Comparison of ENCODE assay signal across 30 cellular contexts in genomic region chr6:25219581-25220249, GRCh38. TPM values are rescaled to one million over a fixed set of nuclear protein-coding genes. Genes with fewer than 3 reads are reported as not detected.
DNase-seq lines count a peak whose midpoint lies in the region; ATAC-seq and TF ChIP-seq lines count a peak whose summit lies in the region.
"Had no signal": no experiment of that assay in that cellular context is flagged by ENCODE, and none has a peak within 500 bp of the region (broad histone marks: within the 10 kb centered on the region; RNA-seq: fewer than 3 reads in every experiment).

No MANE protein-coding gene starts in this region.

- H3K27ac ChIP-seq in RWPE2 (ENCODE audit: poor library complexity, severe bottlenecking) (peak overlapping the region; percentile 68), neural progenitor cell (no peak overlapping the region)
- H3K27ac ChIP-seq: C4-2B, gastroesophageal sphincter, Peyer's patch, upper lobe of left lung had no signal

- H3K27me3 ChIP-seq in RWPE2 (ENCODE audit: insufficient read depth, poor library complexity, severe bottlenecking) (no peaks in the 10 kb centered on the region), neural progenitor cell (no peaks in the 10 kb centered on the region)
- H3K27me3 ChIP-seq: adrenal gland, gastroesophageal sphincter, Peyer's patch, upper lobe of left lung had no signal

- H3K36me3 Mint-ChIP-seq in endothelial cell (ENCODE audit: low read depth, unreplicated experiment) (no peaks in the 10 kb centered on the region), type B pancreatic cell (no peaks in the 10 kb centered on the region), neural progenitor cell (no peaks in the 10 kb centered on the region)
- H3K36me3 Mint-ChIP-seq: activated naive CD4-positive, alpha-beta T cell treated with anti-CD3 and anti-CD28 coated beads, Interleukin-2, amount 10 ng/mL, durations not matched to agents 7 days and 5 days had no signal

- H4K20me1 ChIP-seq in neural progenitor cell (ENCODE audit: low read depth), result no peaks in the 10 kb centered on the region

- H3K36me3 ChIP-seq in RWPE2 (ENCODE audit: low read depth), result no peaks in the 10 kb centered on the region
- H3K36me3 ChIP-seq in neural progenitor cell, result no peaks in the 10 kb centered on the region
- H3K36me3 ChIP-seq: adrenal gland, gastroesophageal sphincter, Peyer's patch, upper lobe of left lung had no signal

- DNase-seq in SKM-1 treated with dmso at 0.1 percent for 144 hours (lab: John Stamatoyannopoulos, UW; ENCODE audit: unreplicated experiment), result peak; percentile 9
- DNase-seq in SKM-1 (lab: John Stamatoyannopoulos, UW; ENCODE audit: unreplicated experiment), result no peak
- DNase-seq in RWPE2 (ENCODE audit: low spot score), result no peak
- no peak for DNase-seq in endothelial cell (ENCODE audit: low spot score)
- DNase-seq in type B pancreatic cell (ENCODE audit: extremely low spot score, unreplicated experiment), result no peak
- DNase-seq in GM13976 (ENCODE audit: low spot score), result no peak
- DNase-seq in neural progenitor cell (ENCODE audit: low spot score), result no peak
- DNase-seq in T-helper 1 cell, result no peak
- DNase-seq: activated CD4-positive, alpha-beta T cell treated with anti-CD3 and anti-CD28 coated beads for 1 hour; activated CD8-positive, alpha-beta T cell treated with anti-CD3 and anti-CD28 coated beads for 36 hours; activated naive CD4-positive, alpha-beta T cell treated with anti-CD3 and anti-CD28 coated beads, Interleukin-2, amount 10 ng/mL, durations not matched to agents 7 days and 5 days; adrenal gland; Caco-2; cerebellar nuclear complex; DMS53; endodermal cell; NCI-H2029 treated with DMSO at 0.1 percent for 48 hours; NCI-H2227 treated with DMSO at 0.1 percent for 48 hours; NCI-H526 treated with DMSO at 0.1 percent for 48 hours; NK-92 treated with Interleukin-12 subunit alpha and Interleukin-12 subunit beta, amount 100 ng/mL, for 24 hours; Peyer's patch; stimulated activated CD4-positive, alpha-beta T cell treated with anti-CD3 and anti-CD28 coated beads, Interleukin-15, amount 100 ng/mL, for 24 hours; stimulated activated CD4-positive, alpha-beta T cell treated with anti-CD3 and anti-CD28 coated beads, Interleukin-4, amount 100 ng/mL, for 4 hours; T-helper 17 cell; upper lobe of left lung had no signal

- no peaks in the 10 kb centered on the region for H3K79me2 ChIP-seq in neural progenitor cell (ENCODE audit: low read depth)

- peaks cover 2% of the 10 kb centered on the region for H3K27me3 Mint-ChIP-seq in endothelial cell (ENCODE audit: unreplicated experiment)
- H3K27me3 Mint-ChIP-seq in type B pancreatic cell, result peaks cover 4% of the 10 kb centered on the region
- H3K27me3 Mint-ChIP-seq in neural progenitor cell (ENCODE audit: insufficient read depth, low read depth), result no peaks in the 10 kb centered on the region

- no peaks in the 10 kb centered on the region for H3K9me3 Mint-ChIP-seq in endothelial cell (ENCODE audit: unreplicated experiment)
- H3K9me3 Mint-ChIP-seq in type B pancreatic cell, result peaks cover 3% of the 10 kb centered on the region
- peaks cover 3% of the 10 kb centered on the region for H3K9me3 Mint-ChIP-seq in neural progenitor cell
- H3K9me3 Mint-ChIP-seq: activated CD8-positive, alpha-beta T cell treated with anti-CD3 and anti-CD28 coated beads for 36 hours; activated naive CD4-positive, alpha-beta T cell treated with anti-CD3 and anti-CD28 coated beads, Interleukin-2, amount 10 ng/mL, durations not matched to agents 7 days and 5 days; activated T-helper 17 cell treated with anti-CD3 and anti-CD28 coated beads, Interleukin-2, amount 50 U/mL, for 72 hours; endodermal cell; nephron had no signal

- H3K27ac Mint-ChIP-seq in endothelial cell (ENCODE audit: unreplicated experiment) (peak overlapping the region; percentile 82), type B pancreatic cell (peak overlapping the region; percentile 84), neural progenitor cell (no peak overlapping the region)
- H3K27ac Mint-ChIP-seq: activated CD8-positive, alpha-beta T cell treated with anti-CD3 and anti-CD28 coated beads for 36 hours; activated naive CD4-positive, alpha-beta T cell treated with anti-CD3 and anti-CD28 coated beads, Interleukin-2, amount 10 ng/mL, durations not matched to agents 7 days and 5 days; activated T-helper 17 cell treated with anti-CD3 and anti-CD28 coated beads, Interleukin-2, amount 50 U/mL, for 72 hours; endodermal cell; nephron; T-helper 17 cell had no signal

- H3K9ac ChIP-seq in neural progenitor cell, result no peak overlapping the region

- H3K4me3 ChIP-seq in RWPE2 (ENCODE audit: severe bottlenecking) (no peak overlapping the region), neural progenitor cell (no peak overlapping the region)
- H3K4me3 ChIP-seq: adrenal gland, gastroesophageal sphincter, lung, Peyer's patch, upper lobe of left lung had no signal

- no peaks in the 10 kb centered on the region for H3F3A ChIP-seq in neural progenitor cell (ENCODE audit: low read depth)

- TF ChIP-seq CTCF in RWPE2 (IDR thresholded peaks at IDR 0.05; ENCODE audit: poor library complexity, severe bottlenecking) (no peak), endothelial cell (IDR thresholded peaks at IDR 0.05; ENCODE audit: unreplicated experiment) (no peak), type B pancreatic cell (conservative IDR thresholded peaks at IDR 0.05) (no peak), GM13976 (IDR thresholded peaks at IDR 0.05; ENCODE audit: borderline replicate concordance, control extremely low read depth, extremely low read depth, insufficient read depth, missing control alignments) (no peak), neural progenitor cell (IDR thresholded peaks at IDR 0.05) (no peak)

- H3K4me2 ChIP-seq in neural progenitor cell, result no peak overlapping the region

- no peaks in the 10 kb centered on the region for H3K9me3 ChIP-seq in RWPE2 (ENCODE audit: severe bottlenecking)
- no peaks in the 10 kb centered on the region for H3K9me3 ChIP-seq in neural progenitor cell (ENCODE audit: low read depth)
- H3K9me3 ChIP-seq: adrenal gland, Caco-2, gastroesophageal sphincter, Peyer's patch, upper lobe of left lung had no signal

- in situ Hi-C loops in GM13976 (cut with MboI; ENCODE audit: low sequenced_read_pairs, unreplicated experiment), result no loop called here

- no peak overlapping the region for H2AFZ ChIP-seq in neural progenitor cell (replicated peaks)

- H3K4me3 Mint-ChIP-seq in endothelial cell (ENCODE audit: unreplicated experiment) (no peak overlapping the region), type B pancreatic cell (no peak overlapping the region), neural progenitor cell (no peak overlapping the region)
- H3K4me3 Mint-ChIP-seq: activated CD8-positive, alpha-beta T cell treated with anti-CD3 and anti-CD28 coated beads for 36 hours; activated naive CD4-positive, alpha-beta T cell treated with anti-CD3 and anti-CD28 coated beads, Interleukin-2, amount 10 ng/mL, durations not matched to agents 7 days and 5 days; activated T-helper 17 cell treated with anti-CD3 and anti-CD28 coated beads, Interleukin-2, amount 50 U/mL, for 72 hours; endodermal cell; nephron; T-helper 17 cell had no signal

- peak; percentile 45; the same call in 1 of the 3 replicates for ATAC-seq in RWPE2 (ENCODE audit: low read depth)
- ATAC-seq: activated CD8-positive, alpha-beta T cell treated with anti-CD3 and anti-CD28 coated beads for 36 hours; activated T-helper 17 cell treated with anti-CD3 and anti-CD28 coated beads, Interleukin-2, amount 50 U/mL, for 72 hours; gastroesophageal sphincter; T-helper 17 cell had no signal

- H3K4me1 Mint-ChIP-seq in endothelial cell (ENCODE audit: unreplicated experiment), result peaks cover 35% of the 10 kb centered on the region
- no peaks in the 10 kb centered on the region for H3K4me1 Mint-ChIP-seq in type B pancreatic cell (ENCODE audit: unreplicated experiment)
- no peaks in the 10 kb centered on the region for H3K4me1 Mint-ChIP-seq in neural progenitor cell
- H3K4me1 Mint-ChIP-seq: endodermal cell had no signal

- H3K4me1 ChIP-seq in RWPE2 (ENCODE audit: insufficient read depth, poor library complexity, severe bottlenecking), result peaks cover 20% of the 10 kb centered on the region
- H3K4me1 ChIP-seq in neural progenitor cell, result peaks cover 13% of the 10 kb centered on the region
- H3K4me1 ChIP-seq: Caco-2, Peyer's patch had no signal

RNA-seq across cellular contexts. Expression of gene CARMIL1, which starts 59.5 kb away (rescaled TPM):
- total RNA-seq in endothelial cell (ENCODE audit: unreplicated experiment), result 32.5 TPM
- total RNA-seq in type B pancreatic cell (ENCODE audit: low replicate concordance), result 11.8 and 17.2 TPM in 2 replicates
- total RNA-seq in neural progenitor cell (ENCODE audit: low replicate concordance), result 11.0 and 13.3 TPM in 2 replicates
